In genomic region chr3:58013099-58013498, GRCh38 we compare ENCODE assay signal across 12 cellular contexts. TPM values are rescaled to one million over a fixed set of nuclear protein-coding genes. Genes with fewer than 3 reads are reported as not detected.
DNase-seq lines count a peak whose midpoint lies in the region; ATAC-seq and TF ChIP-seq lines count a peak whose summit lies in the region.
"Had no signal": no experiment of that assay in that cellular context is flagged by ENCODE, and none has a peak within 500 bp of the region (broad histone marks: within the 10 kb centered on the region; RNA-seq: fewer than 3 reads in every experiment).

No MANE protein-coding gene starts in this region.

- no peak overlapping the region for H2AFZ ChIP-seq in PC-9

- peaks cover 12 to 59% (median 43%) of the 10 kb centered on the region in 4 donors for H3K4me1 Mint-ChIP-seq in CD4-positive, CD25-positive, alpha-beta regulatory T cell

- H3K27ac ChIP-seq in CD4-positive, CD25-positive, alpha-beta regulatory T cell (ENCODE audit: insufficient read depth, low read length, poor library complexity, severe bottlenecking): no peak overlapping the region
- H3K27ac ChIP-seq in PC-9 (no peak overlapping the region), rectal smooth muscle tissue (ENCODE audit: low read depth, low read length) (peak overlapping the region; percentile 77), left lung (no peak overlapping the region)
- H3K27ac ChIP-seq: testis had no signal

- no peak overlapping the region for H3K4me3 ChIP-seq in CD4-positive, CD25-positive, alpha-beta regulatory T cell (ENCODE audit: low read depth, low read length)
- no peak overlapping the region for H3K4me3 ChIP-seq in PC-9
- H3K4me3 ChIP-seq in epithelial cell of proximal tubule (ENCODE audit: low read depth, low read length): peak overlapping the region; percentile 5
- H3K4me3 ChIP-seq in rectal smooth muscle tissue (ENCODE audit: low read length): peak overlapping the region; percentile 38
- H3K4me3 ChIP-seq in left lung: no peak overlapping the region
- H3K4me3 ChIP-seq: testis had no signal

- peaks cover 35% of the 10 kb centered on the region for H3K4me1 ChIP-seq in CD4-positive, CD25-positive, alpha-beta regulatory T cell (ENCODE audit: control insufficient read depth, insufficient read depth, low read length, poor library complexity, severe bottlenecking)
- peaks cover 61% of the 10 kb centered on the region for H3K4me1 ChIP-seq in PC-9 (replicated peaks; ENCODE audit: insufficient read depth)
- peaks cover 37% of the 10 kb centered on the region for H3K4me1 ChIP-seq in rectal smooth muscle tissue (ENCODE audit: control insufficient read depth, insufficient read depth, low read length)
- peaks cover 18 to 44% of the 10 kb centered on the region in 2 donors for H3K4me1 ChIP-seq in left lung

- peak overlapping the region; percentile 86 for H3K4me2 ChIP-seq in PC-9

- H3K79me2 ChIP-seq in PC-9 (ENCODE audit: low read depth): peaks cover 98% of the 10 kb centered on the region

- H3K27me3 ChIP-seq in CD4-positive, CD25-positive, alpha-beta regulatory T cell (ENCODE audit: control insufficient read depth, insufficient read depth, low read length): no peaks in the 10 kb centered on the region
- H3K27me3 ChIP-seq in PC-9 (ENCODE audit: insufficient read depth, low read depth) (no peaks in the 10 kb centered on the region), rectal smooth muscle tissue (ENCODE audit: control insufficient read depth, insufficient read depth, low read length) (no peaks in the 10 kb centered on the region), left lung (no peaks in the 10 kb centered on the region)
- H3K27me3 ChIP-seq: testis had no signal

- peak overlapping the region in 2 of 4 donors; percentile 22 to 67 for H3K4me3 Mint-ChIP-seq in CD4-positive, CD25-positive, alpha-beta regulatory T cell

- H3K9me3 ChIP-seq in CD4-positive, CD25-positive, alpha-beta regulatory T cell (ENCODE audit: control insufficient read depth in 2 of 2, low read length in 2 of 2): no peaks in the 10 kb centered on the region
- H3K9me3 ChIP-seq in PC-9 (ENCODE audit: insufficient read depth, low read depth) (no peaks in the 10 kb centered on the region), left lung (no peaks in the 10 kb centered on the region)
- H3K9me3 ChIP-seq: testis had no signal

- H3K27me3 Mint-ChIP-seq in CD4-positive, CD25-positive, alpha-beta regulatory T cell: no peaks in the 10 kb centered on the region

- H3K36me3 ChIP-seq in CD4-positive, CD25-positive, alpha-beta regulatory T cell (ENCODE audit: control insufficient read depth, insufficient read depth, low read length): no peaks in the 10 kb centered on the region
- no peaks in the 10 kb centered on the region for H3K36me3 ChIP-seq in PC-9 (ENCODE audit: low read depth)
- no peaks in the 10 kb centered on the region for H3K36me3 ChIP-seq in rectal smooth muscle tissue (ENCODE audit: control insufficient read depth, insufficient read depth, low read length)
- no peaks in the 10 kb centered on the region for H3K36me3 ChIP-seq in left lung

- DNase-seq in CD4-positive, CD25-positive, alpha-beta regulatory T cell: no peak
- DNase-seq in PC-9: no peak
- DNase-seq in epithelial cell of proximal tubule (ENCODE audit: low read depth): no peak
- no peak for DNase-seq in cerebellum (ENCODE audit: low spot score)
- no peak for DNase-seq in left lung
- no peak for DNase-seq in activated T-cell treated with anti-CD3 and anti-CD28 coated beads, Interleukin-2, amount 50 U/mL, for 48 hours
- no peak for DNase-seq in DMS79 treated with DMSO at 0.1 percent for 48 hours (lab: John Stamatoyannopoulos, UW)
- DNase-seq: COR-L47; NCI-H2081; stimulated activated CD4-positive, alpha-beta T cell treated with anti-CD3 and anti-CD28 coated beads, Interleukin-4, amount 100 ng/mL, for 4 hours; testis had no signal

- peaks cover 13% of the 10 kb centered on the region; the same call in 1 of the 2 replicates for H3F3A ChIP-seq in PC-9 (ENCODE audit: insufficient read depth, low read depth)

- H3K36me3 Mint-ChIP-seq in CD4-positive, CD25-positive, alpha-beta regulatory T cell: peaks cover 3% of the 10 kb centered on the region

- H3K9ac ChIP-seq in rectal smooth muscle tissue (ENCODE audit: low read length): no peak overlapping the region

- POLR2A ChIA-PET in PC-9 (lab: Charles Lee; ENCODE audit: unreplicated experiment): no interaction called here

- no TSS peak for BruUV-seq in PC-9 (replicated peaks; lab: Mats Ljungman, UMichigan)

- intact Hi-C loops in PC-9 (cut with micrococcal nuclease; ENCODE audit: unreplicated experiment) (loop anchor here (5.0 kb wide), 1 partner anchor 94 kb away; no protein-coding TSS in a partner anchor), left lung (cut with DNase I) (loop anchor here in 1 of 2 donors (10.0 kb wide), 1 partner anchor 152 kb away; no protein-coding TSS in a partner anchor)

- CTCF ChIA-PET in PC-9 (lab: Charles Lee): interaction anchor here (0.6 kb wide), 2 partner anchors 47 to 208 kb away, joined by 3 read pairs; no protein-coding TSS in a partner anchor

- no peak for ATAC-seq in CD4-positive, CD25-positive, alpha-beta regulatory T cell (ENCODE audit: low read depth in 2 of 2)
- ATAC-seq in left lung: no peak

- peaks cover 77% of the 10 kb centered on the region for H4K20me1 ChIP-seq in PC-9 (ENCODE audit: insufficient read depth)

- no peaks in the 10 kb centered on the region for H3K9me2 ChIP-seq in PC-9 (ENCODE audit: insufficient read depth)

- peak overlapping the region; percentile 31 to 79 (median 67) for H3K27ac Mint-ChIP-seq in CD4-positive, CD25-positive, alpha-beta regulatory T cell

- H3K9me3 Mint-ChIP-seq in CD4-positive, CD25-positive, alpha-beta regulatory T cell: no peaks in the 10 kb centered on the region

- TF ChIP-seq CTCF in PC-9 (conservative IDR thresholded peaks at IDR 0.05) (no peak), epithelial cell of proximal tubule (conservative IDR thresholded peaks at IDR 0.05; ENCODE audit: low read depth, low read length) (no peak), left lung (IDR thresholded peaks at IDR 0.05) (no peak)

RNA-seq across cellular contexts. Expression of gene FLNB, which starts 4.9 kb away (rescaled TPM):
- total RNA-seq in CD4-positive, CD25-positive, alpha-beta regulatory T cell: 40.8 TPM
- polyA plus RNA-seq in CD4-positive, CD25-positive, alpha-beta regulatory T cell: 10 to 100 TPM in 2 of 4 donors, 1 to 10 TPM in 2; 8.9 to 14.9 (median 12.2) TPM
- total RNA-seq in PC-9 (2021): 349 and 361 TPM in 2 replicates
- total RNA-seq in epithelial cell of proximal tubule: 223 and 264 TPM in 2 replicates
- total RNA-seq in cerebellum: 57.6 TPM
- total RNA-seq in left lung: 100 to 1,000 TPM in 1 of 2 donors, 10 to 100 TPM in 1; 80.1 to 126 TPM

Comparison
In these comparisons a context has a peak if more than half of its experiments do, and no peak if none do; other contexts are left out.
1. H3K4me3 ChIP-seq: peak in epithelial cell of proximal tubule (single experiment) and rectal smooth muscle tissue (single experiment); none in CD4-positive, CD25-positive, alpha-beta regulatory T cell (single experiment), PC-9 (single experiment) and left lung (0 of 2).